Comparison of ENCODE assay signal across 38 cellular contexts in the genomic region with DNA sequence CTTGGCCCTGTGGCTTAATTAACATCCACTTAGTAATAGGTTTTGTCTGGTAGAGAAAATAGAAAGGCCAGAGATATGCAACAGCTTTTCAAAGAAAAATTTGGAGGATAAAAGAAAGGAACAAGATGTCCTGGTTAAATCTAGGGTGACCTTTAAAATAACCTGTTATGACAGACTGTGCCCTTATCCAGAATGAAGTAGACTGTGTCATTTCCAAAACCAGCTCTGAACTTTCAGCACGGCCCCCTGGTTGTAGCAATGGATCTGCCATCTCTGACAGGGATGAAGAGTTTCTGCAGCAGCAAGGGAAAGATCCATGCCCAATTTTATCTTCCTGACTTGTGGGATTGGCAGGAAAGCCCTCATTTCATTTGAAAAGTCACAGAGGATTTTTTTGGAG. TPM values are rescaled to one million over a fixed set of nuclear protein-coding genes. Genes with fewer than 3 reads are reported as not detected.
"Had no signal": no experiment of that assay in that cellular context is flagged by ENCODE, and none has a peak within 500 bp of the region (broad histone marks: within the 10 kb centered on the region; RNA-seq: fewer than 3 reads in every experiment).

No MANE protein-coding gene starts in this region.

- H3K27ac ChIP-seq: KMS-11 had no signal

- DNase-seq: Karpas-422, Kasumi-1, KG1, MG63, MM.1S, MV-4-11, NCI-H1048, NCI-H1092, NCI-H1092 treated with DMSO at 0.1 percent for 48 hours, NCI-H1105, NCI-H1105 treated with DMSO at 0.1 percent for 48 hours, NCI-H1417 treated with DMSO at 0.1 percent for 48 hours, NCI-H1436, NCI-H1436 treated with DMSO at 0.1 percent for 48 hours, NCI-H146, NCI-H1694, NCI-H1694 treated with DMSO at 0.1 percent for 48 hours, NCI-H187, NCI-H187 treated with DMSO at 0.1 percent for 48 hours, NCI-H1930, NCI-H2029, NCI-H2081, NCI-H2081 treated with DMSO at 0.1 percent for 48 hours, NCI-H2107, NCI-H2171, NCI-H2227 treated with DMSO at 0.1 percent for 48 hours, NCI-H226, NCI-H345, NCI-H446, NCI-H446 treated with DMSO at 0.1 percent for 48 hours, NCI-H510A, NCI-H510A treated with DMSO at 0.1 percent for 48 hours, NCI-H524 had no signal

- H3K4me2 ChIP-seq: KMS-11 had no signal

- H3K4me3 ChIP-seq: MG63 had no signal

- H3K9me3 ChIP-seq: MG63 had no signal

- H3K36me3 ChIP-seq: MG63 had no signal

- H3K27me3 ChIP-seq: MG63 had no signal

RNA-seq across cellular contexts. Expression of a gene that starts 5.1 kb away (rescaled TPM):
- total RNA-seq: LHCN-M2, M059J, MCF 10A, NCI-H460 had no signal
